8 cellular contexts compared by ENCODE assay signal in the genomic region with DNA sequence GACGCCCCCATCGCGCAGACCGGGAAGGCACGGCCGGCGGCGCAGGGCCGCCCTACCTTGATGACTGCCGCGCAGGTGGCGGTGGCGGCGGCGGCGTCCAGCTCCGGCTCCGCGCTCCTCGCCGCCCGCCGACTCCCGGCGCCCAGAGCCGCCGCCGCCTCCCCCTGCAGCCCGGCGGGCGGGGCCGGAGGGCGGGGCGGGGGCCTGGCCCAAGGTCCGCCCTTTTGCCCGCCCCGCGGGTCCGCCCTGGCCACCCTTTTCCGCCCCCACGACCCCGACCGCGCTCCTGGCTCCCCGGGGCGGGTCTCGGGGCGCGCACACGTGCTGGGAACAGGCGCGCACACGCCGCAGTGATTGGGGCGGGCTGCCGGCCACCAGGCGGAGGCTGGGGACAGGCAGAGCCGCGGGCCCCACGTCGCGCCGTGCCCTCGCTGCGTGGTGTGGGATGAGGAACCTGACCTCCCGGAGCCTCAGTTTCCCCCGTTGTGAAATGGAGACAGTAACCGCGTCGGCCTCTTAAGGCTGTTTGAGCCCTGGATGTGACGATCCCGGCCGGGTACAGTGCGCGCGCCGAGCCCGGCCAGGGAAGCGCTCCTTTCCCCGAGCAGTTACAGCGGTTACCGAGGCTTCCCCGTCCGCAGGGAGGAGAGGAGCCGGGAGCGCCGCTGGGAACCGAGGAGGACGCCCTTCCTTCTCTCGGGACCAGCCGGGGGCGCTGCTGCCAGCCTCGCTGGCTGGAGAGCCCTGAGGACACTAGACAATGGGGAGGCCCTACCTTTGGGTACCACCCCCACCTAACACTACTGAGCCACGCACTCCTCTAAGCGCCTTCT. TPM values are rescaled to one million over a fixed set of nuclear protein-coding genes. Genes with fewer than 3 reads are reported as not detected.
DNase-seq lines count a peak whose midpoint lies in the region; ATAC-seq, FAIRE-seq and TF ChIP-seq lines count a peak whose summit lies in the region.

A gene with protein sequence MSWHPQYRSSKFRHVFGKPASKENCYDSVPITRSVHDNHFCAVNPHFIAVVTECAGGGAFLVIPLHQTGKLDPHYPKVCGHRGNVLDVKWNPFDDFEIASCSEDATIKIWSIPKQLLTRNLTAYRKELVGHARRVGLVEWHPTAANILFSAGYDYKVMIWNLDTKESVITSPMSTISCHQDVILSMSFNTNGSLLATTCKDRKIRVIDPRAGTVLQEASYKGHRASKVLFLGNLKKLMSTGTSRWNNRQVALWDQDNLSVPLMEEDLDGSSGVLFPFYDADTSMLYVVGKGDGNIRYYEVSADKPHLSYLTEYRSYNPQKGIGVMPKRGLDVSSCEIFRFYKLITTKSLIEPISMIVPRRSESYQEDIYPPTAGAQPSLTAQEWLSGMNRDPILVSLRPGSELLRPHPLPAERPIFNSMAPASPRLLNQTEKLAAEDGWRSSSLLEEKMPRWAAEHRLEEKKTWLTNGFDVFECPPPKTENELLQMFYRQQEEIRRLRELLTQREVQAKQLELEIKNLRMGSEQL (minus strand): TSS at position 135 of the 833 bp plus-strand sequence. CDS start 34,977 bp downstream, outside the sequence.

- FAIRE-seq in kidney (lab: Jason Lieb, UNC), result no peak

- no peaks in the 10 kb centered on the region for H3K9me3 ChIP-seq in kidney (ENCODE audit: control insufficient read depth in 1 of 2, low read length in 2 of 2)

- no peaks in the 10 kb centered on the region for H3K36me3 ChIP-seq in kidney (ENCODE audit: control insufficient read depth in 1 of 2, insufficient read depth in 2 of 2, low read length in 2 of 2)

- peak within 1 kb of the TSS; percentile 64 to 71 for H3K4me3 ChIP-seq in kidney (ENCODE audit: low read length in 2 of 2)

- peak; percentile 92 for DNase-seq in GM10266 (ENCODE audit: extremely low spot score)
- peak; percentile 70 for DNase-seq in NCI-H2107 treated with DMSO at 0.1 percent for 48 hours (lab: John Stamatoyannopoulos, UW; ENCODE audit: unreplicated experiment)
- DNase-seq in activated CD4-positive, CD25-positive, alpha-beta regulatory T cell treated with anti-CD3 and anti-CD28 coated beads, Interleukin-2, amount 50 U/mL, for 16 hours (ENCODE audit: low read depth, low spot score), result peak; percentile 36
- DNase-seq in cerebellar cortex (ENCODE audit: low spot score), result peak; percentile 83
- peak; percentile 89 for DNase-seq in kidney
- peak; percentile 87 for DNase-seq in stimulated activated CD4-positive, alpha-beta T cell treated with anti-CD3 and anti-CD28 coated beads, Interleukin-15, amount 100 ng/mL, for 24 hours
- no peak for DNase-seq in KG1 (lab: John Stamatoyannopoulos, UW)

- peak within 1 kb of the TSS in 1 of 2 donors; percentile 37 for H3K9ac ChIP-seq in kidney (ENCODE audit: low read length in 2 of 2)

- peak; percentile 39 for TF ChIP-seq CTCF in GM10266 (IDR thresholded peaks at IDR 0.05; ENCODE audit: control insufficient read depth, insufficient read depth, low read depth, missing control alignments)
- TF ChIP-seq CTCF in kidney (IDR thresholded peaks at IDR 0.05; ENCODE audit: borderline replicate concordance, extremely low read depth, insufficient read depth), result no peak

- peaks cover 0 to 3% of the 10 kb centered on the region in 2 donors for H3K4me1 ChIP-seq in kidney (ENCODE audit: control insufficient read depth in 1 of 2, insufficient read depth in 1 of 2, low read depth in 1 of 2, low read length in 2 of 2)

- intact Hi-C loops in kidney (cut with DNase I), result no loop called here

- ATAC-seq in HG02870 (IDR thresholded peaks at IDR 0.05; ENCODE audit: unreplicated experiment), result peak; percentile 53

- H3K27ac ChIP-seq in kidney (ENCODE audit: low read depth in 2 of 2, low read length in 2 of 2), result no peak within 1 kb of the TSS

RNA-seq across cellular contexts. Expression of the gene that starts here (rescaled TPM):
- total RNA-seq in kidney, result 5.3 TPM
- polyA plus RNA-seq in kidney (ENCODE audit: insufficient read depth, low read depth, low replicate concordance), result 0.90 TPM
